In genomic region chr5:10578292-10578663, GRCh38 we compare ENCODE assay signal across 14 cellular contexts. TPM values are rescaled to one million over a fixed set of nuclear protein-coding genes. Genes with fewer than 3 reads are reported as not detected.
DNase-seq lines count a peak whose midpoint lies in the region; ATAC-seq, FAIRE-seq and TF ChIP-seq lines count a peak whose summit lies in the region.
"Had no signal": no experiment of that assay in that cellular context is flagged by ENCODE, and none has a peak within 500 bp of the region (broad histone marks: within the 10 kb centered on the region; RNA-seq: fewer than 3 reads in every experiment).

No MANE protein-coding gene starts in this region.

- FAIRE-seq in GM12878 (lab: Jason Lieb, UNC): peak; percentile 13

- H3K9me3 ChIP-seq in cardiac muscle cell (ENCODE audit: low read depth) (no peaks in the 10 kb centered on the region), GM12878 (replicated peaks; ENCODE audit: control insufficient read depth, insufficient read depth, low read length) (no peaks in the 10 kb centered on the region), colonic mucosa (no peaks in the 10 kb centered on the region)

- H3K79me2 ChIP-seq in GM12878 (ENCODE audit: control insufficient read depth, insufficient read depth, low read length): peaks cover 92% of the 10 kb centered on the region

- intact Hi-C loops in Right ventricle myocardium inferior (cut with DNase I): no loop called here
- intact Hi-C loops in GM12878 (cut with micrococcal nuclease; ENCODE audit: unreplicated experiment): loop anchor here (1.0 to 10.0 kb wide), 4 partner anchors 13 to 223 kb away; partner anchors contain the start of genes ANKRD33B and MARCHF6
- intact Hi-C loops in colonic mucosa (cut with DNase I): no loop called here

- no TSS peak for BruUV-seq in GM12878 (replicated peaks; lab: Mats Ljungman, UMichigan)

- H4K20me1 ChIP-seq in GM12878 (ENCODE audit: control insufficient read depth, insufficient read depth): peaks cover 3% of the 10 kb centered on the region; the same call in 1 of the 2 replicates

- H3K4me3 ChIP-seq in cardiac muscle cell: no peak overlapping the region
- peak overlapping the region; percentile 46; the same call in 1 of the 2 replicates for H3K4me3 ChIP-seq in GM12878
- no peak overlapping the region for H3K4me3 ChIP-seq in colonic mucosa

- ATAC-seq in Right ventricle myocardium inferior (no peak), HG03066 (IDR thresholded peaks at IDR 0.05; ENCODE audit: low read depth, unreplicated experiment) (peak; percentile 13), GM12878 (peak; percentile 45), HG03097 (IDR thresholded peaks at IDR 0.05; ENCODE audit: low FRiP score, unreplicated experiment) (no peak)
- peak; percentile 19 to 21 for ATAC-seq in stimulated activated naive B cell treated with anti-CD40 and anti-IgM and Interleukin-4, amounts not matched to agents 10 μg/mL and 1 μg/mL and 100 μg/mL, for 72 hours (replicated peaks)

- SMC1A ChIA-PET in GM12878 (lab: Charles Lee; ENCODE audit: uncharacterized antibody, unreplicated experiment): interaction anchor here (0.6 to 5.9 kb wide), 16 partner anchors 9 to 126 kb away, joined by 4 to 73 read pairs (median 7); no protein-coding TSS in a partner anchor

- H2AFZ ChIP-seq in GM12878 (ENCODE audit: control insufficient read depth, low read depth, low read length): no peak overlapping the region

- H3K4me2 ChIP-seq in GM12878 (ENCODE audit: control insufficient read depth, insufficient read depth): peak overlapping the region; percentile 80

- TF ChIP-seq CTCF in cardiac muscle cell (IDR thresholded peaks at IDR 0.05; ENCODE audit: low read depth, low read length): no peak
- no peak for TF ChIP-seq CTCF in GM12878 (IDR thresholded peaks at IDR 0.05 in 2 of 3, conservative IDR thresholded peaks at IDR 0.05 in 1 of 3; ENCODE audit: control insufficient read depth in 2 of 3, extremely low read depth in 1 of 3, insufficient read depth in 1 of 3, low read depth in 3 of 3, low read length in 3 of 3)
- TF ChIP-seq CTCF in colonic mucosa (IDR thresholded peaks at IDR 0.05): no peak

- DNase-seq in cardiac muscle cell (ENCODE audit: low read depth in 1 of 2, low spot score in 1 of 2) (no peak), Right ventricle myocardium inferior (ENCODE audit: missing footprints) (no peak), GM12878 (ENCODE audit: low read depth, low spot score) (no peak), colonic mucosa (no peak), caudate nucleus (lab: John Stamatoyannopoulos, UW) (no peak)
- DNase-seq in stimulated activated naive B cell treated with anti-CD40 and anti-IgM and Interleukin-4, amounts not matched to agents 10 μg/mL and 1 μg/mL and 100 μg/mL, for 72 hours: no peak
- DNase-seq: activated CD4-positive, alpha-beta T cell treated with anti-CD3 and anti-CD28 coated beads for 48 hours; effector CD8-positive, alpha-beta T cell; KBM-7; NCI-H1417; nucleus accumbens; OCI-M1 had no signal

- in situ Hi-C loops in GM12878 (cut with MboI): no loop called here

- 94% methylated on average over 1 of the region's 1 CpG for WGBS in GM12878 (ENCODE audit: insufficient coverage, insufficient replicate concordance, low lambda C conversion rate, missing lambda C conversion rate)

- H3K36me3 ChIP-seq in cardiac muscle cell (no peaks in the 10 kb centered on the region), GM12878 (ENCODE audit: control insufficient read depth in 2 of 2, insufficient read depth in 2 of 2, low read length in 1 of 2) (peaks cover 7 to 8% of the 10 kb centered on the region in 2 experiments; a peak in 3 of 4 replicates), colonic mucosa (no peaks in the 10 kb centered on the region)

- peak overlapping the region; percentile 66 to 79 for H3K4me3 Mint-ChIP-seq in stimulated activated naive B cell treated with anti-CD40 and anti-IgM and Interleukin-4, amounts not matched to agents 10 μg/mL and 1 μg/mL and 100 μg/mL, for 72 hours

- POLR2A ChIA-PET in GM12878 (lab: Charles Lee): interaction anchor here (0.6 to 5.3 kb wide), 11 partner anchors 8 to 57 kb away, joined by 3 to 53 read pairs (median 7); partner anchors contain the start of gene ANKRD33B

- peak overlapping the region; percentile 97 for H3K27ac ChIP-seq in cardiac muscle cell
- peak overlapping the region; percentile 77 for H3K27ac ChIP-seq in GM12878 (ENCODE audit: control insufficient read depth, insufficient read depth)
- no peak overlapping the region for H3K27ac ChIP-seq in colonic mucosa
- no peak overlapping the region for H3K27ac ChIP-seq in caudate nucleus (ENCODE audit: low read depth, low read length)

- H3K27me3 Mint-ChIP-seq in stimulated activated naive B cell treated with anti-CD40 and anti-IgM and Interleukin-4, amounts not matched to agents 10 μg/mL and 1 μg/mL and 100 μg/mL, for 72 hours: no peaks in the 10 kb centered on the region

- TF ChIP-seq POLR2A in GM12878 (IDR thresholded peaks at IDR 0.05; ENCODE audit: low read depth, low read length): no peak

- H3K4me1 ChIP-seq in cardiac muscle cell (ENCODE audit: low read depth): peaks cover 27% of the 10 kb centered on the region
- peaks cover 65% of the 10 kb centered on the region for H3K4me1 ChIP-seq in GM12878 (ENCODE audit: control insufficient read depth, insufficient read depth, low read length)
- no peaks in the 10 kb centered on the region for H3K4me1 ChIP-seq in colonic mucosa

- H3K36me3 Mint-ChIP-seq in stimulated activated naive B cell treated with anti-CD40 and anti-IgM and Interleukin-4, amounts not matched to agents 10 μg/mL and 1 μg/mL and 100 μg/mL, for 72 hours: peaks cover 56 to 72% of the 10 kb centered on the region in 2 donors

- RAD21 ChIA-PET in GM12878 (lab: Charles Lee; ENCODE audit: unreplicated experiment): interaction anchor here (1.0 to 6.1 kb wide), 17 partner anchors 9 to 123 kb away, joined by 3 to 54 read pairs (median 5); partner anchors contain the start of gene ANKRD33B

- TF ChIP-seq EP300 in GM12878 (IDR thresholded peaks at IDR 0.05; ENCODE audit: borderline replicate concordance in 1 of 2, control insufficient read depth in 1 of 2, low read depth in 2 of 2, low read length in 2 of 2): no peak

- no peak for TF ChIP-seq RAD21 in GM12878 (IDR thresholded peaks at IDR 0.05; ENCODE audit: insufficient read depth, low read depth, low read length)

- H3K9ac ChIP-seq in GM12878 (ENCODE audit: control insufficient read depth, insufficient read depth, low read length): peak overlapping the region; percentile 48
- no peak overlapping the region for H3K9ac ChIP-seq in colonic mucosa (ENCODE audit: low read depth in 2 of 2, low read length in 2 of 2)

- H3K27me3 ChIP-seq in cardiac muscle cell (no peaks in the 10 kb centered on the region), GM12878 (replicated peaks in 1 of 2; ENCODE audit: control insufficient read depth in 2 of 2, insufficient read depth in 2 of 2, low read length in 1 of 2) (no peaks in the 10 kb centered on the region), colonic mucosa (no peaks in the 10 kb centered on the region)

- peak overlapping the region; percentile 94 for H3K27ac Mint-ChIP-seq in stimulated activated naive B cell treated with anti-CD40 and anti-IgM and Interleukin-4, amounts not matched to agents 10 μg/mL and 1 μg/mL and 100 μg/mL, for 72 hours

- peaks cover 7 to 8% of the 10 kb centered on the region in 2 donors for H3K9me3 Mint-ChIP-seq in stimulated activated naive B cell treated with anti-CD40 and anti-IgM and Interleukin-4, amounts not matched to agents 10 μg/mL and 1 μg/mL and 100 μg/mL, for 72 hours

- H3K4me1 Mint-ChIP-seq in stimulated activated naive B cell treated with anti-CD40 and anti-IgM and Interleukin-4, amounts not matched to agents 10 μg/mL and 1 μg/mL and 100 μg/mL, for 72 hours: peaks cover 67 to 93% of the 10 kb centered on the region in 2 donors

- CTCF ChIA-PET in GM12878 (lab: Yijun Ruan, JAX): interaction anchor here (0.7 to 5.1 kb wide), 16 partner anchors 9 to 125 kb away, joined by 3 to 83 read pairs (median 8); no protein-coding TSS in a partner anchor

TF ChIP-seq in GM12878, 131 proteins besides CTCF, POLR2A, EP300 and RAD21:
- TF ChIP-seq FOXM1 (IDR thresholded peaks at IDR 0.05; ENCODE audit: low read depth, low read length) (0 out of 2 replicates have a peak, but pooled peaks have one; percentile 9), ATF2 (IDR thresholded peaks at IDR 0.05; ENCODE audit: low read length) (no peak), MEF2B (IDR thresholded peaks at IDR 0.05; ENCODE audit: partially characterized antibody, poor library complexity, severe bottlenecking) (no peak)

RNA-seq across cellular contexts. Expression of gene ANKRD33B, which starts 14.4 kb away (rescaled TPM):
- total RNA-seq in cardiac muscle cell (6.4 and 14.8 TPM in 2 replicates), Right ventricle myocardium inferior (4.1 TPM), GM12878 (2014; rRNA removed) (17.0 and 18.6 TPM in 2 replicates), GM12878 (2014; rRNA removed; fragmentation: Illumina TruSeq; extraction: Trizol) (20.3 and 20.4 TPM in 2 replicates), GM12878 (2021) (58.4 and 61.6 TPM in 2 replicates), colonic mucosa (under 1 TPM; 0.47 to 0.66 TPM)
- polyA plus RNA-seq in cardiac muscle cell (5.7 and 11.8 TPM in 2 replicates), GM12878 (2011; rRNA removed) (11.0 and 12.7 TPM in 2 replicates), GM12878 (2014; fragmentation: Illumina TruSeq; extraction: Trizol) (22.7 and 27.0 TPM in 2 replicates), GM12878 (2014; fragmentation: Nextera tagmentation; extraction: Ambion mirVana) (1 to 10 TPM; 5.9 to 6.1 TPM), GM12878 (2014; rRNA removed) (19.6 and 20.7 TPM in 2 replicates), GM12878 (2016; fragmentation: Nextera tagmentation; extraction: Ambion mirVana) (1 to 10 TPM; 4.9 to 9.5 TPM)
- total RNA-seq in GM12878 (2013; cell fraction: nucleolus; rRNA removed): 51.1 and 53.7 TPM in 2 replicates
- 12.2 TPM for polyA plus RNA-seq in GM12878 (2011; ENCODE audit: low read depth)
- polyA plus RNA-seq in GM12878 (2011; cell fraction: cytosol; rRNA removed): 16.9 and 17.7 TPM in 2 replicates
- polyA plus RNA-seq in GM12878 (2011; cell fraction: nucleus; rRNA removed): 24.0 and 29.2 TPM in 2 replicates
- 19.6 TPM in 2 replicates for polyA plus RNA-seq in GM12878 (2012)
- 42.2 and 53.6 TPM in 2 replicates for polyA minus RNA-seq in GM12878 (2011; rRNA and poly(A)+ RNA removed)
- 28.3 and 29.6 TPM in 2 replicates for polyA minus RNA-seq in GM12878 (2011; cell fraction: cytosol; rRNA and poly(A)+ RNA removed)
- polyA minus RNA-seq in GM12878 (2011; cell fraction: nucleus; rRNA and poly(A)+ RNA removed): 13.7 and 27.7 TPM in 2 replicates

Comparison
In these comparisons a context has a peak if more than half of its experiments do, and no peak if none do; other contexts are left out.
1. H3K27ac ChIP-seq: peak in cardiac muscle cell (single experiment) and GM12878 (single experiment); none in colonic mucosa (single experiment) and caudate nucleus (single experiment).
2. ATAC-seq: peak in HG03066 (single experiment), GM12878 (single experiment) and stimulated activated naive B cell treated with anti-CD40 and anti-IgM and Interleukin-4, amounts not matched to agents 10 μg/mL and 1 μg/mL and 100 μg/mL, for 72 hours (2 of 2); none in Right ventricle myocardium inferior (single experiment) and HG03097 (single experiment).